ENCODE assay signal across 14 cellular contexts in the genomic region with DNA sequence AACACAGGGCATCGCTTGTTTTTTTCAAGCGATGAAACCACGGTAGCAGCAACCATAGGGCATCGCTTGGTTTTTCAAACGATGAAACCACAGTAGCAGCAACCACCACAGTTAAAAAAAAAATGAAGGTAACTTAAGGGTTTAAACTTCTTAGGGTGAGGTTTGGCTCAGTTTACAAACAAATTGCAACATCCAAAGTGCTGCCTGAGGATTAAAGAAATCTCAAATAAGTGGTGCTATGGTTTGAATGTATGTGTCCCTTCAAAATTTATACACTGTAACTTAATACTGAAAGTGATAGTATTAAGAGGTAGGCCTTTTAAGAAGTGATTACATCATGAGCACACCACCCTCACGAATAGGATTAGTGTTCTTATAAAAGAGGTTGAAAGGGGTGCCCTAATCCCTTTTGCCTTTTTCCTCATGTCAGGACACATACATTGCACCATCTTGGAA. TPM values are rescaled to one million over a fixed set of nuclear protein-coding genes. Genes with fewer than 3 reads are reported as not detected.
DNase-seq lines count a peak whose midpoint lies in the region; ATAC-seq and TF ChIP-seq lines count a peak whose summit lies in the region.
"Had no signal": no experiment of that assay in that cellular context is flagged by ENCODE, and none has a peak within 500 bp of the region (broad histone marks: within the 10 kb centered on the region; RNA-seq: fewer than 3 reads in every experiment).

No MANE protein-coding gene starts in this region.

- peak; percentile 84 for DNase-seq in activated CD4-positive, alpha-beta T cell treated with anti-CD3 and anti-CD28 coated beads, Interleukin-2, amount 10 ng/mL, durations not matched to agents 24 days and 14 days
- DNase-seq in activated CD4-positive, alpha-beta T cell treated with anti-CD3 and anti-CD28 coated beads, Interleukin-2, amount 50 U/mL, for 4 hours, result no peak
- no peak for DNase-seq in activated CD8-positive, alpha-beta T cell treated with anti-CD3 and anti-CD28 coated beads for 36 hours
- no peak for DNase-seq in natural killer cell treated with Interleukin-12 subunit alpha and Interleukin-12 subunit beta and Interleukin-15 and Interleukin-18, amount 100 ng/mL, for 72 hours (ENCODE audit: low spot score)
- DNase-seq in upper lobe of right lung (no peak), NOMO-1 treated with dmso at 0.1 percent for 144 hours (lab: John Stamatoyannopoulos, UW; ENCODE audit: unreplicated experiment) (no peak), NCI-H1930 (lab: John Stamatoyannopoulos, UW) (no peak)
- DNase-seq: endodermal cell, NCI-H2081 treated with DMSO at 0.1 percent for 48 hours, stomach had no signal

- H3K9me3 Mint-ChIP-seq in activated CD4-positive, alpha-beta T cell treated with anti-CD3 and anti-CD28 coated beads, Interleukin-2, amount 10 ng/mL, durations not matched to agents 24 days and 14 days, result peaks cover 21% of the 10 kb centered on the region
- peaks cover 9% of the 10 kb centered on the region for H3K9me3 Mint-ChIP-seq in activated CD8-positive, alpha-beta T cell treated with anti-CD3 and anti-CD28 coated beads for 36 hours
- H3K9me3 Mint-ChIP-seq in natural killer cell treated with Interleukin-12 subunit alpha and Interleukin-12 subunit beta and Interleukin-15 and Interleukin-18, amount 100 ng/mL, for 72 hours, result no peaks in the 10 kb centered on the region
- H3K9me3 Mint-ChIP-seq: endodermal cell had no signal

- ATAC-seq in HG03354 (IDR thresholded peaks at IDR 0.05; ENCODE audit: poor library complexity, severe bottlenecking, unreplicated experiment) (peak; percentile 69), upper lobe of right lung (no peak)
- peak; percentile 57 for ATAC-seq in activated CD8-positive, alpha-beta T cell treated with anti-CD3 and anti-CD28 coated beads for 36 hours
- ATAC-seq in natural killer cell treated with Interleukin-12 subunit alpha and Interleukin-12 subunit beta and Interleukin-15 and Interleukin-18, amount 100 ng/mL, for 72 hours, result peak; percentile 72 to 74

- H3K4me3 Mint-ChIP-seq in activated CD4-positive, alpha-beta T cell treated with anti-CD3 and anti-CD28 coated beads, Interleukin-2, amount 10 ng/mL, durations not matched to agents 24 days and 14 days, result peak overlapping the region; percentile 72
- H3K4me3 Mint-ChIP-seq in activated CD8-positive, alpha-beta T cell treated with anti-CD3 and anti-CD28 coated beads for 36 hours, result peak overlapping the region; percentile 55
- peak overlapping the region; percentile 72 for H3K4me3 Mint-ChIP-seq in natural killer cell treated with Interleukin-12 subunit alpha and Interleukin-12 subunit beta and Interleukin-15 and Interleukin-18, amount 100 ng/mL, for 72 hours
- H3K4me3 Mint-ChIP-seq: endodermal cell had no signal

- POLR2A ChIA-PET in activated CD8-positive, alpha-beta T cell treated with anti-CD3 and anti-CD28 coated beads for 36 hours (lab: Charles Lee), result interaction anchor here (0.8 to 9.7 kb wide), 4 partner anchors 5 to 31 kb away, joined by 3 to 114 read pairs (median 3); no protein-coding TSS in a partner anchor

- peak overlapping the region; percentile 78 for H3K27ac Mint-ChIP-seq in activated CD4-positive, alpha-beta T cell treated with anti-CD3 and anti-CD28 coated beads, Interleukin-2, amount 10 ng/mL, durations not matched to agents 24 days and 14 days
- peak overlapping the region; percentile 87 for H3K27ac Mint-ChIP-seq in activated CD8-positive, alpha-beta T cell treated with anti-CD3 and anti-CD28 coated beads for 36 hours
- H3K27ac Mint-ChIP-seq in natural killer cell treated with Interleukin-12 subunit alpha and Interleukin-12 subunit beta and Interleukin-15 and Interleukin-18, amount 100 ng/mL, for 72 hours, result peak overlapping the region; percentile 99 to 100
- H3K27ac Mint-ChIP-seq: endodermal cell had no signal

- peaks cover 75% of the 10 kb centered on the region for H3K4me1 Mint-ChIP-seq in activated CD4-positive, alpha-beta T cell treated with anti-CD3 and anti-CD28 coated beads, Interleukin-2, amount 10 ng/mL, durations not matched to agents 24 days and 14 days
- peaks cover 80% of the 10 kb centered on the region for H3K4me1 Mint-ChIP-seq in activated CD8-positive, alpha-beta T cell treated with anti-CD3 and anti-CD28 coated beads for 36 hours (ENCODE audit: low read depth)
- H3K4me1 Mint-ChIP-seq in natural killer cell treated with Interleukin-12 subunit alpha and Interleukin-12 subunit beta and Interleukin-15 and Interleukin-18, amount 100 ng/mL, for 72 hours (ENCODE audit: low read depth in 2 of 2), result peaks cover 80 to 87% of the 10 kb centered on the region in 2 donors
- H3K4me1 Mint-ChIP-seq: endodermal cell had no signal

- peaks cover 15% of the 10 kb centered on the region for H3K36me3 Mint-ChIP-seq in activated CD4-positive, alpha-beta T cell treated with anti-CD3 and anti-CD28 coated beads, Interleukin-2, amount 10 ng/mL, durations not matched to agents 24 days and 14 days (ENCODE audit: low read depth)
- H3K36me3 Mint-ChIP-seq in activated CD8-positive, alpha-beta T cell treated with anti-CD3 and anti-CD28 coated beads for 36 hours (ENCODE audit: low read depth), result peaks cover 23% of the 10 kb centered on the region
- H3K36me3 Mint-ChIP-seq in natural killer cell treated with Interleukin-12 subunit alpha and Interleukin-12 subunit beta and Interleukin-15 and Interleukin-18, amount 100 ng/mL, for 72 hours, result peaks cover 4% of the 10 kb centered on the region

- H3K36me3 ChIP-seq in upper lobe of right lung, result no peaks in the 10 kb centered on the region
- H3K36me3 ChIP-seq: breast epithelium, SJSA1, stomach had no signal

- H3K27me3 ChIP-seq in upper lobe of right lung, result no peaks in the 10 kb centered on the region
- H3K27me3 ChIP-seq: breast epithelium, SJSA1, stomach had no signal

- no peaks in the 10 kb centered on the region for H3K9me3 ChIP-seq in upper lobe of right lung
- H3K9me3 ChIP-seq: breast epithelium had no signal

- intact Hi-C loops in activated CD4-positive, alpha-beta T cell treated with anti-CD3 and anti-CD28 coated beads, Interleukin-2, amount 10 ng/mL, durations not matched to agents 24 days and 14 days (cut with micrococcal nuclease), result loop anchor here (1.0 to 10.0 kb wide), 2 partner anchors 9 to 266 kb away; no protein-coding TSS in a partner anchor
- intact Hi-C loops in activated CD8-positive, alpha-beta T cell treated with anti-CD3 and anti-CD28 coated beads for 36 hours (cut with micrococcal nuclease), result no loop called here
- intact Hi-C loops in upper lobe of right lung (cut with DNase I), result loop anchor here (10.0 kb wide), 1 partner anchor 76 kb away; no protein-coding TSS in a partner anchor

- CTCF ChIA-PET in activated CD8-positive, alpha-beta T cell treated with anti-CD3 and anti-CD28 coated beads for 36 hours (lab: Charles Lee), result no interaction called here

- peaks cover 7% of the 10 kb centered on the region for H3K4me1 ChIP-seq in upper lobe of right lung
- H3K4me1 ChIP-seq: breast epithelium, SJSA1 had no signal

- H3K27me3 Mint-ChIP-seq in activated CD4-positive, alpha-beta T cell treated with anti-CD3 and anti-CD28 coated beads, Interleukin-2, amount 10 ng/mL, durations not matched to agents 24 days and 14 days, result no peaks in the 10 kb centered on the region
- no peaks in the 10 kb centered on the region for H3K27me3 Mint-ChIP-seq in activated CD8-positive, alpha-beta T cell treated with anti-CD3 and anti-CD28 coated beads for 36 hours
- H3K27me3 Mint-ChIP-seq in natural killer cell treated with Interleukin-12 subunit alpha and Interleukin-12 subunit beta and Interleukin-15 and Interleukin-18, amount 100 ng/mL, for 72 hours, result no peaks in the 10 kb centered on the region

- no peak overlapping the region for H3K4me3 ChIP-seq in upper lobe of right lung
- H3K4me3 ChIP-seq: breast epithelium, SJSA1, stomach had no signal

- H3K27ac ChIP-seq in upper lobe of right lung, result no peak overlapping the region
- H3K27ac ChIP-seq: breast epithelium, SJSA1, VCaP had no signal

- TF ChIP-seq CTCF in activated CD8-positive, alpha-beta T cell treated with anti-CD3 and anti-CD28 coated beads for 36 hours (IDR thresholded peaks at IDR 0.05), result no peak
- TF ChIP-seq CTCF in upper lobe of right lung (IDR thresholded peaks at IDR 0.05), result no peak

RNA-seq across cellular contexts. Expression of gene GBP5, which starts 6.4 kb away (rescaled TPM):
- 107 and 110 TPM in 2 replicates for total RNA-seq in activated CD4-positive, alpha-beta T cell treated with anti-CD3 and anti-CD28 coated beads, Interleukin-2, amount 10 ng/mL, durations not matched to agents 24 days and 14 days
- total RNA-seq in activated CD8-positive, alpha-beta T cell treated with anti-CD3 and anti-CD28 coated beads for 36 hours, result 100 to 1,000 TPM; 163 to 174 TPM
- total RNA-seq in natural killer cell treated with Interleukin-12 subunit alpha and Interleukin-12 subunit beta and Interleukin-15 and Interleukin-18, amount 100 ng/mL, for 72 hours, result 100 to 1,000 TPM; 305 to 573 TPM
- 5.4 TPM for total RNA-seq in upper lobe of right lung
- total RNA-seq: endodermal cell had no signal

Comparison
In these comparisons a context has a peak if more than half of its experiments do, and no peak if none do; other contexts are left out.
1. RNA of gene GBP5, which starts 6.4 kb away (total RNA-seq): 305 to 573 TPM in natural killer cell treated with Interleukin-12 subunit alpha and Interleukin-12 subunit beta and Interleukin-15 and Interleukin-18, amount 100 ng/mL, for 72 hours, 163 to 174 TPM in activated CD8-positive, alpha-beta T cell treated with anti-CD3 and anti-CD28 coated beads for 36 hours and 107 to 110 TPM in activated CD4-positive, alpha-beta T cell treated with anti-CD3 and anti-CD28 coated beads, Interleukin-2, amount 10 ng/mL, durations not matched to agents 24 days and 14 days; 5.4 TPM in upper lobe of right lung (single experiment); every median in the first group is over 10 times any median in the second.
2. Peak in every context shown above with its lines, with median percentiles within 50 percentile points of each other: H3K27ac Mint-ChIP-seq and H3K4me3 Mint-ChIP-seq.